Comparison of ENCODE assay signal across 8 cellular contexts in the genomic region with DNA sequence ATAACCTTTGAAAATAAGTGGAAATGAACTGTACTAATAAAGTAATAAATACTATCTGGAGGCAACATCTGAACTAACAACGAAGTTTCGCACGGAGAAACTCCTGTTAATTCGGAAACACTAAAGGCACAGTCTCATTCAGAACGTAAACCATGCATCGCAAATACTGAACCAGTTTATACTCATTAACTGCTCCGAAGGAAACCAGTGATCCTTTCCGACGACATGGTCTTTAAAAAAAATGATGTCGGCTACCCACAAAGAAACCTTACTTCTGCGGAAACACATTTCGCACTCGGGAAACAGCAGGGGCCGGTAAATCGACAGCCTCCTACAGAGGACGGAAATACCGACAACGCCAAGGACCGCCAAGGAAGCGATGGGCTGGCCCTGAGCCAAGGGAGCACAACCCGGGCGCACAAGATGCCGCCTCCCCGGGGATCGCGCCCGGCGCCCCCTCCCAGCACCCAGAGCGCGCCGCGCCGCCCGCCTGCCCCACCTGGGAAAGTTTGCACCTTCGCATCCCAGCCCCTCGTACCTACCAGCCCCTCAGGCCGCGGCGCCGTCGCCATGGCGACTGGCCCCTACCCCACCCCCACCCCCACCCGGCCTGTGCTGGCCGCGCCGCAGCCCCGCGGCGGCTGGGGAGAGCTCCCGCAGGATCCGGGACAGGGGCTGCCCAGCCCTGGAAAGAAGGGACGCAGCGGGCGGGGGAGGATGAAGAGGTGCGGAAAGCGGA. TPM values are rescaled to one million over a fixed set of nuclear protein-coding genes. Genes with fewer than 3 reads are reported as not detected.
DNase-seq lines count a peak whose midpoint lies in the region; ATAC-seq and TF ChIP-seq lines count a peak whose summit lies in the region.

No MANE protein-coding gene starts in this region.

- TF ChIP-seq CTCF in KMS-11 (conservative IDR thresholded peaks at IDR 0.05; ENCODE audit: low read depth, low read length) (no peak), foreskin keratinocyte (conservative IDR thresholded peaks at IDR 0.05) (no peak)

- no peak overlapping the region for H2AK5ac ChIP-seq in neuronal stem cell (ENCODE audit: low read depth, low read length)

- peak overlapping the region; percentile 98 for H3K23ac ChIP-seq in neuronal stem cell (ENCODE audit: low read depth, low read length, poor library complexity)

- H3F3A ChIP-seq in GM23248 (ENCODE audit: insufficient read depth), result peaks cover 37% of the 10 kb centered on the region

- H3K4me1 ChIP-seq in GM23248 (ENCODE audit: insufficient read depth), result peaks cover 23% of the 10 kb centered on the region
- peaks cover 16% of the 10 kb centered on the region for H3K4me1 ChIP-seq in KMS-11 (ENCODE audit: low read depth, poor library complexity, severe bottlenecking)
- peaks cover 9% of the 10 kb centered on the region for H3K4me1 ChIP-seq in foreskin keratinocyte
- peaks cover 5% of the 10 kb centered on the region in 2 donors for H3K4me1 ChIP-seq in neuronal stem cell (ENCODE audit: control insufficient read depth in 2 of 2, insufficient read depth in 1 of 2, low read depth in 1 of 2, low read length in 2 of 2)
- H3K4me1 ChIP-seq in subcutaneous abdominal adipose tissue (ENCODE audit: control insufficient read depth in 5 of 5, insufficient read depth in 5 of 5, low read length in 5 of 5), result peaks cover 0 to 31% (median 27%) of the 10 kb centered on the region in 5 donors

- DNase-seq in DMS153 treated with DMSO at 0.1 percent for 48 hours (lab: John Stamatoyannopoulos, UW; ENCODE audit: unreplicated experiment) (peak; percentile 90), GM23248 (peak; percentile 80), SHP77 (lab: John Stamatoyannopoulos, UW) (peak; percentile 77 to 89), foreskin keratinocyte (peak; percentile 40 to 64), neuronal stem cell (ENCODE audit: low spot score) (peak; percentile 46)
- DNase-seq in activated effector memory CD4-positive, alpha-beta T cell treated with anti-CD3 and anti-CD28 coated beads, Interleukin-2, amount 50 U/mL, for 16 hours, result peak; percentile 91

- peaks cover 48% of the 10 kb centered on the region for H3K79me2 ChIP-seq in GM23248 (ENCODE audit: insufficient read depth)
- peaks cover 50% of the 10 kb centered on the region for H3K79me2 ChIP-seq in KMS-11 (ENCODE audit: insufficient read depth, low read depth)

- H3K9ac ChIP-seq in GM23248 (peak overlapping the region; percentile 86), KMS-11 (peak overlapping the region; percentile 68; the same call in 1 of the 2 replicates), neuronal stem cell (ENCODE audit: low read depth, low read length, poor library complexity) (peak overlapping the region; percentile 96), subcutaneous abdominal adipose tissue (ENCODE audit: low read length in 5 of 5) (peak overlapping the region; percentile 48 to 82 (median 75))

- peak overlapping the region; percentile 99 for H3K18ac ChIP-seq in neuronal stem cell (ENCODE audit: low read length)

- H4K91ac ChIP-seq in neuronal stem cell (ENCODE audit: low read depth, low read length, poor library complexity), result no peak overlapping the region

- H4K8ac ChIP-seq in neuronal stem cell (ENCODE audit: low read depth, low read length), result peak overlapping the region; percentile 43

- H3K4me2 ChIP-seq in GM23248 (ENCODE audit: unreplicated experiment) (peak overlapping the region; percentile 89), KMS-11 (peak overlapping the region; percentile 75), neuronal stem cell (ENCODE audit: insufficient read depth, low read length, poor library complexity, severe bottlenecking) (peak overlapping the region; percentile 56)

- peak overlapping the region; percentile 87 for H2BK120ac ChIP-seq in neuronal stem cell (ENCODE audit: low read depth, low read length)

- H2BK15ac ChIP-seq in neuronal stem cell (ENCODE audit: low read length), result peak overlapping the region; percentile 96

- no peaks in the 10 kb centered on the region for H3K27me3 ChIP-seq in GM23248 (replicated peaks; ENCODE audit: insufficient read depth)
- peaks cover 10% of the 10 kb centered on the region for H3K27me3 ChIP-seq in KMS-11 (ENCODE audit: insufficient read depth, low read depth)
- H3K27me3 ChIP-seq in foreskin keratinocyte, result no peaks in the 10 kb centered on the region
- no peaks in the 10 kb centered on the region for H3K27me3 ChIP-seq in neuronal stem cell (ENCODE audit: control insufficient read depth in 3 of 3, insufficient read depth in 3 of 3, low read depth in 1 of 3, low read length in 3 of 3)
- no peaks in the 10 kb centered on the region for H3K27me3 ChIP-seq in subcutaneous abdominal adipose tissue (ENCODE audit: control insufficient read depth in 5 of 5, insufficient read depth in 4 of 5, low read length in 5 of 5)

- H2BK5ac ChIP-seq in neuronal stem cell (ENCODE audit: low read length), result peak overlapping the region; percentile 82

- peaks cover 7% of the 10 kb centered on the region for H3K79me1 ChIP-seq in neuronal stem cell (ENCODE audit: low read depth, low read length)

- H4K20me1 ChIP-seq in GM23248 (ENCODE audit: insufficient read depth) (no peaks in the 10 kb centered on the region; the same call in 1 of the 2 replicates), KMS-11 (ENCODE audit: insufficient read depth) (no peaks in the 10 kb centered on the region)

- H2AFZ ChIP-seq in GM23248 (peak overlapping the region; percentile 79), KMS-11 (ENCODE audit: low read depth) (peak overlapping the region; percentile 62; the same call in 1 of the 2 replicates), neuronal stem cell (ENCODE audit: low read length) (peak overlapping the region; percentile 99)

- in situ Hi-C loops in GM23248 (cut with MboI), result no loop called here

- H3K27ac ChIP-seq in GM23248 (peak overlapping the region; percentile 75), KMS-11 (peak overlapping the region; percentile 57), foreskin keratinocyte (peak overlapping the region; percentile 80), neuronal stem cell (replicated peaks; ENCODE audit: low read length) (peak overlapping the region; percentile 97), subcutaneous abdominal adipose tissue (ENCODE audit: low read depth, low read length) (peak overlapping the region; percentile 47)

- peak overlapping the region; percentile 47 for H3K14ac ChIP-seq in neuronal stem cell (ENCODE audit: low read length)

- H2BK12ac ChIP-seq in neuronal stem cell (ENCODE audit: low read length), result no peak overlapping the region

- H3K4ac ChIP-seq in neuronal stem cell (ENCODE audit: low read length), result no peak overlapping the region

- peak overlapping the region; percentile 91 for H3K4me3 ChIP-seq in GM23248
- H3K4me3 ChIP-seq in KMS-11 (IDR thresholded peaks at IDR 0.05; ENCODE audit: insufficient read depth, low read depth, low read length), result no peak overlapping the region
- peak overlapping the region; percentile 97 to 99 for H3K4me3 ChIP-seq in neuronal stem cell (ENCODE audit: low read length in 2 of 2)
- peak overlapping the region; percentile 81 to 92 (median 87) for H3K4me3 ChIP-seq in subcutaneous abdominal adipose tissue (ENCODE audit: low read depth in 1 of 5, low read length in 5 of 5)

- H3K9me3 ChIP-seq in GM23248 (ENCODE audit: low read depth) (no peaks in the 10 kb centered on the region), neuronal stem cell (replicated peaks in 1 of 2; ENCODE audit: control insufficient read depth in 2 of 2, insufficient read depth in 1 of 2, low read depth in 1 of 2, low read length in 2 of 2) (no peaks in the 10 kb centered on the region), subcutaneous abdominal adipose tissue (ENCODE audit: control insufficient read depth in 5 of 5, low read length in 5 of 5) (no peaks in the 10 kb centered on the region)

- 1% methylated on average over 40 to 45 of the region's 56 CpGs for WGBS in GM23248 (ENCODE audit: low coverage in 1 of 2, low lambda C conversion rate in 2 of 2, missing lambda C conversion rate in 2 of 2), 2 experiments
- no CpG with 5 or more reads among the region's 56 CpGs for WGBS in neuronal stem cell (ENCODE audit: extremely low coverage in 2 of 2, insufficient read length in 2 of 2, insufficient replicate concordance in 1 of 2), 2 donors

- peak; percentile 64 for ATAC-seq in foreskin keratinocyte

- H3K36me3 ChIP-seq in GM23248 (ENCODE audit: low read depth) (no peaks in the 10 kb centered on the region), KMS-11 (ENCODE audit: insufficient read depth) (no peaks in the 10 kb centered on the region), neuronal stem cell (replicated peaks in 1 of 2; ENCODE audit: control insufficient read depth in 2 of 2, insufficient read depth in 2 of 2, low read length in 2 of 2) (peaks cover 0 to 14% of the 10 kb centered on the region in 2 donors), subcutaneous abdominal adipose tissue (ENCODE audit: control insufficient read depth in 5 of 5, insufficient read depth in 5 of 5, low read length in 5 of 5) (no peaks in the 10 kb centered on the region)

- no peaks in the 10 kb centered on the region for H3K9me2 ChIP-seq in GM23248 (ENCODE audit: insufficient read depth)

RNA-seq across cellular contexts. Expression of a gene that starts 0.7 kb away (rescaled TPM):
- total RNA-seq in GM23248 (2014; rRNA removed; shearing (Covaris generic)), result 74.2 and 77.4 TPM in 2 replicates
- polyA plus RNA-seq in GM23248 (2016; fragmentation: Nextera tagmentation; extraction: Ambion mirVana) (33.8 and 35.5 TPM in 2 replicates), foreskin keratinocyte (9.1 and 10.6 TPM in 2 replicates)
- total RNA-seq in foreskin keratinocyte, result 50.9 and 57.5 TPM in 2 replicates
- 18.9 TPM for polyA plus RNA-seq in neuronal stem cell (2013, experiment 1 of 2)
- 18.7 TPM for polyA plus RNA-seq in neuronal stem cell (2013, experiment 2 of 2)

RNA-seq across cellular contexts. Expression of a gene that starts 37.6 kb away (rescaled TPM):
- total RNA-seq in GM23248 (2014; rRNA removed; shearing (Covaris generic)), result 33.8 and 46.0 TPM in 2 replicates
- polyA plus RNA-seq in GM23248 (2016; fragmentation: Nextera tagmentation; extraction: Ambion mirVana), result 717 and 731 TPM in 2 replicates
- 2,276 and 2,310 TPM in 2 replicates for total RNA-seq in foreskin keratinocyte
- 3,531 and 3,737 TPM in 2 replicates for polyA plus RNA-seq in foreskin keratinocyte
- polyA plus RNA-seq in neuronal stem cell (2013, experiment 1 of 2), result 6,697 TPM
- 6,922 TPM for polyA plus RNA-seq in neuronal stem cell (2013, experiment 2 of 2)

RNA-seq across cellular contexts. Expression of a gene that starts 41.7 kb away (rescaled TPM):
- total RNA-seq in GM23248 (2014; rRNA removed; shearing (Covaris generic)), result 6.8 and 8.0 TPM in 2 replicates
- polyA plus RNA-seq in GM23248 (2016; fragmentation: Nextera tagmentation; extraction: Ambion mirVana), result 9.0 and 9.3 TPM in 2 replicates
- 10.4 and 10.5 TPM in 2 replicates for total RNA-seq in foreskin keratinocyte
- polyA plus RNA-seq in foreskin keratinocyte, result 2.8 and 3.4 TPM in 2 replicates
- 11.7 TPM for polyA plus RNA-seq in neuronal stem cell (2013, experiment 1 of 2)
- 11.9 TPM for polyA plus RNA-seq in neuronal stem cell (2013, experiment 2 of 2)

RNA-seq across cellular contexts. Expression of a gene that starts 43.7 kb away (rescaled TPM):
- total RNA-seq in GM23248 (2014; rRNA removed; shearing (Covaris generic)), result 7.1 and 7.5 TPM in 2 replicates
- 3.9 and 4.4 TPM in 2 replicates for polyA plus RNA-seq in GM23248 (2016; fragmentation: Nextera tagmentation; extraction: Ambion mirVana)
- total RNA-seq in foreskin keratinocyte, result 5.7 and 6.4 TPM in 2 replicates
- polyA plus RNA-seq in foreskin keratinocyte, result 2.4 and 2.7 TPM in 2 replicates
- 0.01 TPM for polyA plus RNA-seq in neuronal stem cell (2013, experiment 1 of 2)
- not detected for polyA plus RNA-seq in neuronal stem cell (2013, experiment 2 of 2)

Comparison
In these comparisons a context has a peak if more than half of its experiments do, and no peak if none do; other contexts are left out.
1. H3K27ac ChIP-seq: peak in every context shown above with its lines; median percentile 97 in neuronal stem cell; 80 in foreskin keratinocyte; 75 in GM23248; 57 in KMS-11; 47 in subcutaneous abdominal adipose tissue.
2. RNA of a gene that starts 37.6 kb away (total RNA-seq): 2,276 to 2,310 TPM in foreskin keratinocyte; 33.8 to 46.0 TPM in GM23248; every median in the first group is over 10 times any median in the second.
3. Peak in every context shown above with its lines, with median percentiles within 50 percentile points of each other: DNase-seq, H2AFZ ChIP-seq, H3K4me2 ChIP-seq and H3K9ac ChIP-seq.